ENCODE assay signal across 16 cellular contexts in genomic region chr12:8675471-8676083, GRCh38. TPM values are rescaled to one million over a fixed set of nuclear protein-coding genes. Genes with fewer than 3 reads are reported as not detected.
DNase-seq lines count a peak whose midpoint lies in the region; ATAC-seq and TF ChIP-seq lines count a peak whose summit lies in the region.
"Had no signal": no experiment of that assay in that cellular context is flagged by ENCODE, and none has a peak within 500 bp of the region (broad histone marks: within the 10 kb centered on the region; RNA-seq: fewer than 3 reads in every experiment).

No MANE protein-coding gene starts in this region.

- H3K27me3 Mint-ChIP-seq in HFFc6 (ENCODE audit: insufficient read depth), result peaks cover 1% of the 10 kb centered on the region
- H3K27me3 Mint-ChIP-seq: activated CD4-positive, alpha-beta T cell treated with anti-CD3 and anti-CD28 coated beads for 36 hours had no signal

- H3K27me3 ChIP-seq in skeletal muscle tissue (ENCODE audit: control insufficient read depth in 3 of 3, insufficient read depth in 3 of 3, low read length in 3 of 3), result no peaks in the 10 kb centered on the region
- H3K27me3 ChIP-seq: ascending aorta, thyroid gland had no signal

- H3K4me3 ChIP-seq in skeletal muscle tissue (ENCODE audit: low read length in 3 of 3), result no peak overlapping the region
- H3K4me3 ChIP-seq: ascending aorta, skin epidermis, thyroid gland had no signal

- no peak overlapping the region for H3K4me3 Mint-ChIP-seq in HFFc6
- H3K4me3 Mint-ChIP-seq: activated CD4-positive, alpha-beta T cell treated with anti-CD3 and anti-CD28 coated beads for 36 hours; activated T-cell treated with anti-CD3 and anti-CD28 coated beads, Interleukin-2, amount 50 U/mL, for 4 hours had no signal

- H3K9ac ChIP-seq in skeletal muscle tissue (ENCODE audit: low read depth in 1 of 3, low read length in 3 of 3), result no peak overlapping the region

- H3K9me3 ChIP-seq in skeletal muscle tissue (ENCODE audit: control insufficient read depth in 3 of 3, low read length in 3 of 3), result no peaks in the 10 kb centered on the region
- H3K9me3 ChIP-seq: ascending aorta, thyroid gland had no signal

- no peaks in the 10 kb centered on the region for H3K4me1 ChIP-seq in skeletal muscle tissue (ENCODE audit: control insufficient read depth in 3 of 3, insufficient read depth in 3 of 3, low read length in 3 of 3)
- H3K4me1 ChIP-seq: ascending aorta, thyroid gland had no signal

- H3K4me1 Mint-ChIP-seq in HFFc6 (ENCODE audit: low read depth), result peaks cover 27% of the 10 kb centered on the region

- peak; percentile 70 for ATAC-seq in GM18907 (IDR thresholded peaks at IDR 0.05; ENCODE audit: unreplicated experiment)
- ATAC-seq in HG03196 (IDR thresholded peaks at IDR 0.05; ENCODE audit: unreplicated experiment), result peak; percentile 64
- ATAC-seq in GM19328 (IDR thresholded peaks at IDR 0.05; ENCODE audit: unreplicated experiment), result no peak
- ATAC-seq: activated CD4-positive, alpha-beta T cell treated with anti-CD3 and anti-CD28 coated beads for 36 hours; activated T-cell treated with anti-CD3 and anti-CD28 coated beads, Interleukin-2, amount 50 U/mL, for 4 hours; left lobe of liver had no signal

- no peaks in the 10 kb centered on the region for H3K9me3 Mint-ChIP-seq in HFFc6
- H3K9me3 Mint-ChIP-seq: activated T-cell treated with anti-CD3 and anti-CD28 coated beads, Interleukin-2, amount 50 U/mL, for 4 hours had no signal

- DNase-seq in dermis blood vessel endothelial cell, result peak; percentile 48
- no peak for DNase-seq in NCI-H526 (lab: John Stamatoyannopoulos, UW)
- no peak for DNase-seq in HFFc6
- DNase-seq: activated CD4-positive, alpha-beta T cell treated with anti-CD3 and anti-CD28 coated beads for 36 hours; activated T-cell treated with anti-CD3 and anti-CD28 coated beads, Interleukin-2, amount 50 U/mL, for 4 hours; DMS 273 treated with DMSO at 0.1 percent for 48 hours; glutamatergic neuron; HCEC 1CT; thyroid gland had no signal

- no peak overlapping the region for H3K27ac Mint-ChIP-seq in HFFc6
- H3K27ac Mint-ChIP-seq: activated CD4-positive, alpha-beta T cell treated with anti-CD3 and anti-CD28 coated beads for 36 hours had no signal

- H3K36me3 Mint-ChIP-seq in HFFc6 (ENCODE audit: low read depth), result no peaks in the 10 kb centered on the region

- no peak for TF ChIP-seq CTCF in HFFc6 (IDR thresholded peaks at IDR 0.05)

- no peaks in the 10 kb centered on the region for H3K36me3 ChIP-seq in skeletal muscle tissue (ENCODE audit: control insufficient read depth in 3 of 3, insufficient read depth in 3 of 3, low read length in 3 of 3)
- H3K36me3 ChIP-seq: ascending aorta, thyroid gland had no signal

- H3K27ac ChIP-seq in skeletal muscle tissue (ENCODE audit: low read depth, low read length), result peak overlapping the region; percentile 51
- H3K27ac ChIP-seq: ascending aorta, thyroid gland had no signal

RNA-seq across cellular contexts. Expression of gene MFAP5, which starts 13.0 kb away (rescaled TPM):
- total RNA-seq in dermis blood vessel endothelial cell (0.19 and 0.85 TPM in 2 replicates), skeletal muscle tissue (246 TPM)
- 100 to 1,000 TPM in 4 of 6 experiments, 10 to 100 TPM in 2; 42.1 to 194 (median 167) TPM for total RNA-seq in HFFc6 (2021; fragmentation: NEBNext Ultra II Directional; extraction: Animal tissue kit (Norgen Biotek cat#: 25700))
- total RNA-seq: activated CD4-positive, alpha-beta T cell treated with anti-CD3 and anti-CD28 coated beads for 36 hours; activated T-cell treated with anti-CD3 and anti-CD28 coated beads, Interleukin-2, amount 50 U/mL, for 4 hours; left lobe of liver had no signal

RNA-seq across cellular contexts. Expression of gene RIMKLB, which starts 22.2 kb away (rescaled TPM):
- 46.4 and 180 TPM in 2 replicates for total RNA-seq in dermis blood vessel endothelial cell
- 40.7 TPM for total RNA-seq in skeletal muscle tissue
- total RNA-seq in HFFc6 (2021; fragmentation: NEBNext Ultra II Directional; extraction: Animal tissue kit (Norgen Biotek cat#: 25700)), result 10 to 100 TPM in 1 of 6 experiments, 1 to 10 TPM in 5; 8.5 to 10.7 (median 9.0) TPM

Comparison
In these comparisons a context has a peak if more than half of its experiments do, and no peak if none do; other contexts are left out.
1. RNA of gene MFAP5, which starts 13.0 kb away (total RNA-seq): 246 TPM in skeletal muscle tissue (single experiment) and 42.1 to 194 TPM in HFFc6; 0.19 to 0.85 TPM in dermis blood vessel endothelial cell; every median in the first group is over 10 times any median in the second.